ENCODE assay signal across 8 cellular contexts in the genomic region with DNA sequence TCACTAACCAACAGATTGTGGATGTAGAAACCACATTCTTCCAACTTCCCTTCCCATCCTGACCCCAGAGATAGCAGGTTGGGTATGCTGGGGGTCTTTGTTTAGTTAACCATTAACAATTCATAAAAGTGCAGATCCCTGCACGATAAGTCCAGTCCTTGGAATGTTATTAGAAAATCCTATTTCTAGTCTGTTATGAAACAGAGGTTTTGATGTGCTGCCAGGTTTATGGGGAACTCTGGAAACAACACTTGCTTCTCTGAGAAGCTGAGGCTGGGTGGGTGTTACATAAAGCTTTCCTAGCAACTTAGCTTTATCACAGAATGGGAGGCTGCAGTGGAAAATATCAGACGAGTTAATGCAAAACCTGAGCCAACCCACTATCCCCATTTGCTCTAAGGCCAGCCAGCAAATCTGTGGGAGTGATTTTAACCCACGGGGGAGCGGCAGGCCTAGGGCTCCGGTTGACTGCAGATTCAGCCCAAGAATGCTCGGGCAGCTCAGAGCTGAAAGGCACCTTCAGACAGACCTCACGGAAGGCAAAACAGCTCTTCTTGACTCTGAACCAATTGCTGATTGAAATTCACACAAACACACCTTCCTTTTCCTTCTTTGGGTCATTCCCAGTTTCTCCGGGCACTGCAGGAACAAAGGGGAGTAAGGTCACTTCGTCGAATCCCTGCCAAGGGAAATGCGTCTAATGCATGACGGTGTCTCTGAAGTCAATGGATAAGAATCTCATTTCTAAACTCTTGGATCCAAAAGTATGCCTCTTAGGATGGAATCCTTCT.
A peak's percentile ranks its signal among the peaks of the same experiment; 100 is the strongest.
DNase-seq lines count a peak whose midpoint lies in the region; ATAC-seq and TF ChIP-seq lines count a peak whose summit lies in the region.

No MANE protein-coding gene starts in this region.

- H3K36me3 Mint-ChIP-seq in WTC11: no peaks in the 10 kb centered on the region

- H3K27me3 Mint-ChIP-seq in WTC11 (ENCODE audit: low read depth): peaks cover 6% of the 10 kb centered on the region; the same call in 1 of the 2 replicates

- peak; percentile 88 for TF ChIP-seq EP300 in gastroesophageal sphincter (IDR thresholded peaks at IDR 0.05)

- ATAC-seq in WTC11 (no peak), gastroesophageal sphincter (peak; percentile 34), psoas muscle (no peak), HG03520 (IDR thresholded peaks at IDR 0.05; ENCODE audit: unreplicated experiment) (no peak)

- peak overlapping the region; percentile 51 for H3K27ac Mint-ChIP-seq in WTC11

- CTCF ChIA-PET in WTC11 (lab: Charles Lee): interaction anchor here (1.6 kb wide), 1 partner anchor 14 kb away, joined by 4 read pairs; no protein-coding TSS in a partner anchor

- H3K36me3 ChIP-seq in gastroesophageal sphincter (no peaks in the 10 kb centered on the region), psoas muscle (ENCODE audit: insufficient read depth in 1 of 2, low read depth in 1 of 2) (no peaks in the 10 kb centered on the region), BE2C (no peaks in the 10 kb centered on the region)

- POLR2A ChIA-PET in WTC11 (lab: Charles Lee): interaction anchor here (0.8 kb wide), 1 partner anchor 110 kb away, joined by 3 read pairs; no protein-coding TSS in a partner anchor

- no peak for TF ChIP-seq CTCF in WTC11 (IDR thresholded peaks at IDR 0.05)
- TF ChIP-seq CTCF in gastroesophageal sphincter (IDR thresholded peaks at IDR 0.05): no peak
- no peak for TF ChIP-seq CTCF in psoas muscle (IDR thresholded peaks at IDR 0.05)
- TF ChIP-seq CTCF in BE2C (IDR thresholded peaks at IDR 0.05; ENCODE audit: low read depth, low read length): no peak

- H3K4me3 Mint-ChIP-seq in WTC11: no peak overlapping the region

- H3K4me3 ChIP-seq in gastroesophageal sphincter (peak overlapping the region in 1 of 2 donors; percentile 19), psoas muscle (peak overlapping the region; percentile 8), BE2C (ENCODE audit: low read depth, low read length) (no peak overlapping the region)

- H3K4me1 ChIP-seq in gastroesophageal sphincter (peaks cover 45 to 96% (median 81%) of the 10 kb centered on the region in 3 donors), psoas muscle (peaks cover 84% of the 10 kb centered on the region), BE2C (peaks cover 62% of the 10 kb centered on the region)

- DNase-seq in EH (ENCODE audit: low read depth) (peak; percentile 94), WTC11 (ENCODE audit: low spot score) (no peak), psoas muscle (no peak), BE2C (no peak), 8988T (no peak)
- no peak for DNase-seq in stimulated activated CD4-positive, alpha-beta T cell treated with anti-CD3 and anti-CD28 coated beads, Interleukin-4, amount 100 ng/mL, for 24 hours

- no peaks in the 10 kb centered on the region for H3K9me3 Mint-ChIP-seq in WTC11

- H3K27me3 ChIP-seq in gastroesophageal sphincter (no peaks in the 10 kb centered on the region), psoas muscle (ENCODE audit: insufficient read depth in 3 of 3, low read length in 2 of 3) (no peaks in the 10 kb centered on the region), BE2C (no peaks in the 10 kb centered on the region)

- H3K9me3 ChIP-seq in gastroesophageal sphincter (no peaks in the 10 kb centered on the region), psoas muscle (no peaks in the 10 kb centered on the region), BE2C (no peaks in the 10 kb centered on the region)

- intact Hi-C loops in psoas muscle (cut with DNase I): loop anchor here (2.0 to 10.0 kb wide), 6 partner anchors 109 to 356 kb away; a partner anchor contains a TSS

- WGBS in gastroesophageal sphincter (ENCODE audit: low coverage in 1 of 2), 2 donors: 0 to 7% methylated on average over 1 to 10 of the region's 12 CpGs
- WGBS in psoas muscle, 3 donors: 3 to 10% (median 7%) methylated on average over 12 of the region's 12 CpGs

- H3K27ac ChIP-seq in gastroesophageal sphincter (peak overlapping the region; percentile 95 to 100 (median 98)), psoas muscle (peak overlapping the region; percentile 94)

- H3K4me1 Mint-ChIP-seq in WTC11: peaks cover 55% of the 10 kb centered on the region

- peak in 1 of 2 donors; percentile 5 for TF ChIP-seq POLR2A in gastroesophageal sphincter (IDR thresholded peaks at IDR 0.05)

TF ChIP-seq in WTC11, 78 proteins besides CTCF, POLR2A, EP300 and RAD21:
- TF ChIP-seq, protein P1, sequence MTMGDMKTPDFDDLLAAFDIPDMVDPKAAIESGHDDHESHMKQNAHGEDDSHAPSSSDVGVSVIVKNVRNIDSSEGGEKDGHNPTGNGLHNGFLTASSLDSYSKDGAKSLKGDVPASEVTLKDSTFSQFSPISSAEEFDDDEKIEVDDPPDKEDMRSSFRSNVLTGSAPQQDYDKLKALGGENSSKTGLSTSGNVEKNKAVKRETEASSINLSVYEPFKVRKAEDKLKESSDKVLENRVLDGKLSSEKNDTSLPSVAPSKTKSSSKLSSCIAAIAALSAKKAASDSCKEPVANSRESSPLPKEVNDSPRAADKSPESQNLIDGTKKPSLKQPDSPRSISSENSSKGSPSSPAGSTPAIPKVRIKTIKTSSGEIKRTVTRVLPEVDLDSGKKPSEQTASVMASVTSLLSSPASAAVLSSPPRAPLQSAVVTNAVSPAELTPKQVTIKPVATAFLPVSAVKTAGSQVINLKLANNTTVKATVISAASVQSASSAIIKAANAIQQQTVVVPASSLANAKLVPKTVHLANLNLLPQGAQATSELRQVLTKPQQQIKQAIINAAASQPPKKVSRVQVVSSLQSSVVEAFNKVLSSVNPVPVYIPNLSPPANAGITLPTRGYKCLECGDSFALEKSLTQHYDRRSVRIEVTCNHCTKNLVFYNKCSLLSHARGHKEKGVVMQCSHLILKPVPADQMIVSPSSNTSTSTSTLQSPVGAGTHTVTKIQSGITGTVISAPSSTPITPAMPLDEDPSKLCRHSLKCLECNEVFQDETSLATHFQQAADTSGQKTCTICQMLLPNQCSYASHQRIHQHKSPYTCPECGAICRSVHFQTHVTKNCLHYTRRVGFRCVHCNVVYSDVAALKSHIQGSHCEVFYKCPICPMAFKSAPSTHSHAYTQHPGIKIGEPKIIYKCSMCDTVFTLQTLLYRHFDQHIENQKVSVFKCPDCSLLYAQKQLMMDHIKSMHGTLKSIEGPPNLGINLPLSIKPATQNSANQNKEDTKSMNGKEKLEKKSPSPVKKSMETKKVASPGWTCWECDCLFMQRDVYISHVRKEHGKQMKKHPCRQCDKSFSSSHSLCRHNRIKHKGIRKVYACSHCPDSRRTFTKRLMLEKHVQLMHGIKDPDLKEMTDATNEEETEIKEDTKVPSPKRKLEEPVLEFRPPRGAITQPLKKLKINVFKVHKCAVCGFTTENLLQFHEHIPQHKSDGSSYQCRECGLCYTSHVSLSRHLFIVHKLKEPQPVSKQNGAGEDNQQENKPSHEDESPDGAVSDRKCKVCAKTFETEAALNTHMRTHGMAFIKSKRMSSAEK (CRISPR knock-in tag; IDR thresholded peaks at IDR 0.05; ENCODE audit: borderline replicate concordance): no peak
- TF ChIP-seq GABPB1 (CRISPR knock-in tag; IDR thresholded peaks at IDR 0.05) (peak; percentile 74), NR2C2 (CRISPR knock-in tag; IDR thresholded peaks at IDR 0.05) (no peak), OVOL2 (CRISPR knock-in tag; IDR thresholded peaks at IDR 0.05; ENCODE audit: borderline replicate concordance) (no peak), EMX1 (CRISPR knock-in tag; IDR thresholded peaks at IDR 0.05) (no peak), ATF1 (CRISPR knock-in tag; IDR thresholded peaks at IDR 0.05) (no peak)
